ENCODE assay signal across 20 cellular contexts in the genomic region with DNA sequence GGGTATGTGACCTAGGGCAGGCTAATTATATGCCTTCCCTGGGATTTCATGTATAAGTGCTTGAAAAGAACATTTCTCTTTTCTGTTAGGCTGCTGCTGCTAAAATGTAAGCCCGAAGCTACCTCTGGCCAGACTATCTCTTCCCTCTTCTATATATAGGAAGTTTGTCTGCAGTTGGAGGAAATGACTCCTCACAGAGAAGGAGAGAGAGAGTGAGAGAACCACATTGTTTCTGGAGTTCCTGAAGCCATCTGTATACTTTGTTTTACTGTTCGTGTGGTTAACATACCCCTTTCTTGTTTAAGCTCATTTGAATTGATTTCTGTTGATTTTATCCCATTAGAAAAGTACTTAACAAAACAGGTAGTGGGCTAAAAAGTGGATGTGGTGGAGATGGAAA.
DNase-seq lines count a peak whose midpoint lies in the region; ATAC-seq and TF ChIP-seq lines count a peak whose summit lies in the region.
"Had no signal": no experiment of that assay in that cellular context is flagged by ENCODE, and none has a peak within 500 bp of the region (broad histone marks: within the 10 kb centered on the region; RNA-seq: fewer than 3 reads in every experiment).

No MANE protein-coding gene starts in this region.

- peak; percentile 28 for ATAC-seq in GM21423 (IDR thresholded peaks at IDR 0.05; ENCODE audit: unreplicated experiment)
- peak; percentile 69 for ATAC-seq in left lung
- no peak for ATAC-seq in HG03469 (IDR thresholded peaks at IDR 0.05; ENCODE audit: unreplicated experiment)
- ATAC-seq: naive thymus-derived CD8-positive, alpha-beta T cell had no signal

- intact Hi-C loops in left lung (cut with DNase I) (no loop called here), head of caudate nucleus (cut with DNase I) (no loop called here)

- no peak for TF ChIP-seq CTCF in left lung (IDR thresholded peaks at IDR 0.05)

- H3K27ac ChIP-seq in left lung, result peak overlapping the region in 1 of 2 donors; percentile 61
- H3K27ac ChIP-seq: breast epithelium, hepatocyte, prostate gland, RWPE1 had no signal

- peaks cover 0 to 28% of the 10 kb centered on the region in 2 donors for H3K4me1 ChIP-seq in left lung
- H3K4me1 ChIP-seq: breast epithelium, prostate gland had no signal

- DNase-seq in AML-193 (lab: John Stamatoyannopoulos, UW) (peak; percentile 3 to 28), NOMO-1 (lab: John Stamatoyannopoulos, UW; ENCODE audit: unreplicated experiment in 2 of 2) (peak; percentile 38 to 74), left lung (no peak), NCI-H345 treated with DMSO at 0.1 percent for 48 hours (lab: John Stamatoyannopoulos, UW; ENCODE audit: unreplicated experiment) (no peak), dermis blood vessel endothelial cell (no peak), head of caudate nucleus (no peak)
- DNase-seq: activated CD4-positive, alpha-beta T cell treated with anti-CD3 and anti-CD28 coated beads, Interleukin-2, amount 10 ng/mL, durations not matched to agents 24 days and 14 days; effector CD4-positive, alpha-beta T cell; H9; naive thymus-derived CD8-positive, alpha-beta T cell; NCI-H2081; NCI-H526; stimulated activated CD4-positive, alpha-beta T cell treated with anti-CD3 and anti-CD28 coated beads, Interleukin-15, amount 100 ng/mL, for 24 hours; T-helper 9 cell had no signal

- no peaks in the 10 kb centered on the region for H3K27me3 ChIP-seq in left lung
- H3K27me3 ChIP-seq: breast epithelium, hepatocyte had no signal

- H3K36me3 ChIP-seq in left lung, result no peaks in the 10 kb centered on the region
- H3K36me3 ChIP-seq: breast epithelium, prostate gland had no signal

- H3K4me3 ChIP-seq in left lung, result peak overlapping the region in 1 of 2 donors; percentile 6
- H3K4me3 ChIP-seq: breast epithelium, hepatocyte, prostate gland had no signal

- H3K9me3 ChIP-seq in left lung, result no peaks in the 10 kb centered on the region
- H3K9me3 ChIP-seq: breast epithelium, prostate gland had no signal

Comparison
In these comparisons a context has a peak if more than half of its experiments do, and no peak if none do; other contexts are left out.
1. DNase-seq: peak in AML-193 (2 of 2) and NOMO-1 (2 of 2); none in left lung (0 of 2), NCI-H345 treated with DMSO at 0.1 percent for 48 hours (single experiment), dermis blood vessel endothelial cell (single experiment) and head of caudate nucleus (0 of 42).